In the genomic region with DNA sequence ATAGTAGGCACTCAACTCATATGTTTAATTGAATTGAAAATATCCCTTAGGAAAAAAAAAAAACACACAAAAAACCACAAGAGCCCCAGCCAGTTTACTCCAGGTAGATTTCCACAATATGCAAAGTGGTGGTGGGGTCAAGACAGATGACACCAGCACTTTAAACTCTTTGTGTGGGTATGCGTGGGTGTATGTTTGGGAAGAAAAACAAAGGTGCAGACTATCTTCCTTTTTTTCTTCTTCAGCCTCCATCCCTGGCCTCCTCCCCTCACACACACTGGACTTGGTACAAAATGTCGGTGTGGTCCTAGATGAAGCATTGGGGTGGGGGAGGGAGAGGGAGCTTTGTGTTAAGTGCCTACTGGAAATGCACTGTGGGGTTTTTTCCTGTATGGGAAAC, we compare ENCODE assay signal across 19 cellular contexts. TPM values are rescaled to one million over a fixed set of nuclear protein-coding genes. Genes with fewer than 3 reads are reported as not detected.
DNase-seq lines count a peak whose midpoint lies in the region; ATAC-seq, FAIRE-seq and TF ChIP-seq lines count a peak whose summit lies in the region.
"Had no signal": no experiment of that assay in that cellular context is flagged by ENCODE, and none has a peak within 500 bp of the region (broad histone marks: within the 10 kb centered on the region; RNA-seq: fewer than 3 reads in every experiment).

No MANE protein-coding gene starts in this region.

- POLR2A ChIA-PET in AG04450 (lab: Yijun Ruan, JAX) (no interaction called here), PC-9 (lab: Charles Lee; ENCODE audit: unreplicated experiment) (no interaction called here), endothelial cell of umbilical vein (lab: Charles Lee) (no interaction called here), PC-3 (lab: Charles Lee; ENCODE audit: unreplicated experiment) (no interaction called here)

- no peak for ATAC-seq in PC-3
- no peak for ATAC-seq in HG02870 (IDR thresholded peaks at IDR 0.05; ENCODE audit: unreplicated experiment)
- ATAC-seq: A549; CD8-positive, alpha-beta T cell had no signal

- TF ChIP-seq CTCF in AG04450 (IDR thresholded peaks at IDR 0.05; ENCODE audit: low read depth, low read length): no peak
- no peak for TF ChIP-seq CTCF in PC-9 (conservative IDR thresholded peaks at IDR 0.05)
- TF ChIP-seq CTCF in endothelial cell of umbilical vein (IDR thresholded peaks at IDR 0.05; ENCODE audit: extremely low read depth in 1 of 2, insufficient read depth in 1 of 2, low read depth in 1 of 2, low read length in 2 of 2): no peak
- TF ChIP-seq CTCF in PC-3 (conservative IDR thresholded peaks at IDR 0.05; ENCODE audit: low read depth, low read length): no peak

- dilution Hi-C loops in endothelial cell of umbilical vein (cut with MboI; ENCODE audit: extremely low pct_ligation_motif_present, low sequenced_read_pairs): no loop called here

- H3K4me1 ChIP-seq in PC-9 (replicated peaks; ENCODE audit: insufficient read depth): no peaks in the 10 kb centered on the region
- peaks cover 4% of the 10 kb centered on the region for H3K4me1 ChIP-seq in endothelial cell of umbilical vein (ENCODE audit: control insufficient read depth, extremely low read depth, insufficient read depth, low read length)
- H3K4me1 ChIP-seq in PC-3 (ENCODE audit: insufficient read depth, low read length): peaks cover 7% of the 10 kb centered on the region; the same call in 1 of the 2 replicates
- H3K4me1 ChIP-seq: A549, BLaER1, Caco-2 had no signal

- no peak for TF ChIP-seq POLR2A in endothelial cell of umbilical vein (IDR thresholded peaks at IDR 0.05; ENCODE audit: low read depth, low read length)

- H3K9ac ChIP-seq in endothelial cell of umbilical vein (replicated peaks; ENCODE audit: extremely low read depth, insufficient read depth, low read length) (no peak overlapping the region), PC-3 (ENCODE audit: low read length) (no peak overlapping the region)
- H3K9ac ChIP-seq: BLaER1, GM23248 had no signal

- no peak for DNase-seq in AG04450 (ENCODE audit: low read depth, low spot score)
- no peak for DNase-seq in PC-9
- no peak for DNase-seq in endothelial cell of umbilical vein (ENCODE audit: low read depth, low spot score)
- DNase-seq in PC-3: no peak
- DNase-seq in NOMO-1 treated with dmso at 0.1 percent for 144 hours (lab: John Stamatoyannopoulos, UW; ENCODE audit: unreplicated experiment): no peak
- no peak for DNase-seq in activated CD4-positive, alpha-beta T cell treated with anti-CD3 and anti-CD28 coated beads, Interleukin-2, amount 50 U/mL, for 1 hour
- DNase-seq: 8988T; Caco-2; CD4-positive, CD25-positive, alpha-beta regulatory T cell; CD8-positive, alpha-beta T cell; DMS153; DND-41; GM23248; H9 had no signal

- H3F3A ChIP-seq in PC-9 (ENCODE audit: insufficient read depth, low read depth) (no peaks in the 10 kb centered on the region), PC-3 (ENCODE audit: low read length, unreplicated experiment) (no peaks in the 10 kb centered on the region)

- H3K4me2 ChIP-seq in PC-9 (no peak overlapping the region), endothelial cell of umbilical vein (ENCODE audit: insufficient read depth, low read length) (no peak overlapping the region), PC-3 (ENCODE audit: low read length) (no peak overlapping the region)
- H3K4me2 ChIP-seq: A549, BLaER1 had no signal

- CTCF ChIA-PET in AG04450 (lab: Charles Lee) (no interaction called here), PC-9 (lab: Charles Lee) (no interaction called here), endothelial cell of umbilical vein (lab: Charles Lee) (no interaction called here), PC-3 (lab: Charles Lee) (no interaction called here)

- FAIRE-seq in endothelial cell of umbilical vein (lab: Jason Lieb, UNC): peak; percentile 59
- FAIRE-seq: A549, G401.6 had no signal

- no peaks in the 10 kb centered on the region for H3K9me2 ChIP-seq in PC-9 (ENCODE audit: insufficient read depth)
- no peaks in the 10 kb centered on the region for H3K9me2 ChIP-seq in PC-3 (replicated peaks; ENCODE audit: low read length)

- H4K20me1 ChIP-seq in PC-9 (ENCODE audit: insufficient read depth) (0 out of 2 replicates have a peak, but pooled peaks cover 4% of the 10 kb centered on the region), endothelial cell of umbilical vein (replicated peaks; ENCODE audit: control insufficient read depth, extremely low read depth, insufficient read depth, low read length) (no peaks in the 10 kb centered on the region), PC-3 (ENCODE audit: low read length) (peaks cover 7% of the 10 kb centered on the region; the same call in 1 of the 2 replicates)

- no peaks in the 10 kb centered on the region for H3K9me1 ChIP-seq in endothelial cell of umbilical vein (replicated peaks; ENCODE audit: control insufficient read depth, extremely low read depth, insufficient read depth, low read length)

- intact Hi-C loops in PC-9 (cut with micrococcal nuclease; ENCODE audit: unreplicated experiment) (no loop called here), endothelial cell of umbilical vein (cut with micrococcal nuclease) (no loop called here), PC-3 (cut with micrococcal nuclease) (no loop called here)

- TSS peak; percentile 13 for BruUV-seq in PC-9 (replicated peaks; lab: Mats Ljungman, UMichigan)
- no TSS peak for BruUV-seq in endothelial cell of umbilical vein (replicated peaks; lab: Mats Ljungman, UMichigan)
- BruUV-seq in PC-3 (replicated peaks; lab: Mats Ljungman, UMichigan): no TSS peak

- H3K27ac ChIP-seq in AG04450 (ENCODE audit: low read depth, low read length) (peak overlapping the region; percentile 31), PC-9 (no peak overlapping the region), endothelial cell of umbilical vein (ENCODE audit: insufficient read depth, low read depth, low read length) (no peak overlapping the region), PC-3 (ENCODE audit: low read length) (no peak overlapping the region)
- H3K27ac ChIP-seq: A549, BLaER1, C4-2B, GM23248 had no signal

- H3K9me3 ChIP-seq in AG04450 (ENCODE audit: control insufficient read depth, insufficient read depth, low read length) (no peaks in the 10 kb centered on the region), PC-9 (ENCODE audit: insufficient read depth, low read depth) (no peaks in the 10 kb centered on the region), endothelial cell of umbilical vein (replicated peaks; ENCODE audit: control insufficient read depth, insufficient read depth, low read length) (no peaks in the 10 kb centered on the region), PC-3 (ENCODE audit: low read length) (no peaks in the 10 kb centered on the region)
- H3K9me3 ChIP-seq: A549, BLaER1, Caco-2 had no signal

- no peaks in the 10 kb centered on the region for H3K27me3 ChIP-seq in AG04450 (ENCODE audit: control insufficient read depth, insufficient read depth, low read length)
- no peaks in the 10 kb centered on the region for H3K27me3 ChIP-seq in PC-9 (ENCODE audit: insufficient read depth, low read depth)
- H3K27me3 ChIP-seq in endothelial cell of umbilical vein (ENCODE audit: control insufficient read depth in 2 of 2, insufficient read depth in 2 of 2, low read length in 2 of 2): no peaks in the 10 kb centered on the region
- H3K27me3 ChIP-seq in PC-3 (ENCODE audit: low read length): no peaks in the 10 kb centered on the region
- H3K27me3 ChIP-seq: BLaER1 had no signal

- H3K4me3 ChIP-seq in AG04450 (ENCODE audit: low read depth, low read length) (no peak overlapping the region), PC-9 (no peak overlapping the region), endothelial cell of umbilical vein (replicated peaks in 1 of 3; ENCODE audit: insufficient read depth in 1 of 3, low read depth in 1 of 3, low read length in 3 of 3) (no peak overlapping the region), PC-3 (ENCODE audit: low read length) (no peak overlapping the region)
- H3K4me3 ChIP-seq: A549, BLaER1, GM23248 had no signal

- peaks cover 29% of the 10 kb centered on the region; the same call in 1 of the 2 replicates for H3K36me3 ChIP-seq in PC-9 (ENCODE audit: low read depth)
- peaks cover 9 to 10% of the 10 kb centered on the region in 2 experiments for H3K36me3 ChIP-seq in endothelial cell of umbilical vein (ENCODE audit: control insufficient read depth in 2 of 2, extremely low read depth in 1 of 2, insufficient read depth in 2 of 2, low read length in 2 of 2)
- peaks cover 43% of the 10 kb centered on the region for H3K36me3 ChIP-seq in PC-3 (ENCODE audit: low read depth, low read length)

- H3K79me2 ChIP-seq in PC-9 (ENCODE audit: low read depth) (no peaks in the 10 kb centered on the region), endothelial cell of umbilical vein (ENCODE audit: control insufficient read depth, insufficient read depth, low read length) (no peaks in the 10 kb centered on the region), PC-3 (ENCODE audit: low read length) (no peaks in the 10 kb centered on the region)

- no peak overlapping the region for H2AFZ ChIP-seq in PC-9
- no peak overlapping the region for H2AFZ ChIP-seq in endothelial cell of umbilical vein (ENCODE audit: low read depth, low read length)
- H2AFZ ChIP-seq in PC-3 (ENCODE audit: low read length): no peak overlapping the region
- H2AFZ ChIP-seq: GM23248 had no signal

TF ChIP-seq in endothelial cell of umbilical vein, 7 proteins besides CTCF, POLR2A, EP300 and RAD21 (continues in another document):
- TF ChIP-seq EZH2 (IDR thresholded peaks at IDR 0.05; ENCODE audit: borderline replicate concordance, low read depth, low read length, severe bottlenecking): no peak
- TF ChIP-seq, protein P1, sequence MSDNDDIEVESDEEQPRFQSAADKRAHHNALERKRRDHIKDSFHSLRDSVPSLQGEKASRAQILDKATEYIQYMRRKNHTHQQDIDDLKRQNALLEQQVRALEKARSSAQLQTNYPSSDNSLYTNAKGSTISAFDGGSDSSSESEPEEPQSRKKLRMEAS (IDR thresholded peaks at IDR 0.05; ENCODE audit: insufficient read depth, insufficient read length): no peak
- no peak for TF ChIP-seq FOS (IDR thresholded peaks at IDR 0.05; ENCODE audit: borderline replicate concordance, insufficient read depth, low read length)
- TF ChIP-seq GATA2 (IDR thresholded peaks at IDR 0.05; ENCODE audit: insufficient read depth, insufficient read length, low read depth, low read length): no peak
- no peak for TF ChIP-seq JUN (IDR thresholded peaks at IDR 0.05; ENCODE audit: borderline replicate concordance, insufficient read depth, insufficient read length, low read depth)

RNA-seq across cellular contexts. Expression of a gene that starts 42.2 kb away (rescaled TPM):
- polyA plus RNA-seq in AG04450 (2011; rRNA removed): 6.8 and 9.2 TPM in 2 replicates
- polyA minus RNA-seq in AG04450 (2011; rRNA and poly(A)+ RNA removed): 13.0 and 16.4 TPM in 2 replicates
- total RNA-seq in PC-9 (2021): 11.5 and 16.1 TPM in 2 replicates
- 17.3 and 20.5 TPM in 2 replicates for total RNA-seq in endothelial cell of umbilical vein
- 6.1 TPM in 2 replicates for polyA plus RNA-seq in endothelial cell of umbilical vein
- 5.9 and 6.1 TPM in 2 replicates for polyA plus RNA-seq in endothelial cell of umbilical vein (2011; cell fraction: cytosol; rRNA removed)
- polyA plus RNA-seq in endothelial cell of umbilical vein (2011; cell fraction: nucleus; rRNA removed): 8.7 and 12.0 TPM in 2 replicates
- polyA plus RNA-seq in endothelial cell of umbilical vein (2012): 6.6 and 8.6 TPM in 2 replicates
- polyA minus RNA-seq in endothelial cell of umbilical vein: 13.5 and 14.6 TPM in 2 replicates
- polyA minus RNA-seq in endothelial cell of umbilical vein (2011; cell fraction: cytosol; rRNA and poly(A)+ RNA removed): 8.9 TPM
- 24.4 and 31.7 TPM in 2 replicates for polyA minus RNA-seq in endothelial cell of umbilical vein (2011; cell fraction: nucleus; rRNA and poly(A)+ RNA removed)
- total RNA-seq in PC-3 (2014; rRNA removed): 13.8 and 14.9 TPM in 2 replicates
